ENCODE assay signal across 8 cellular contexts in the genomic region with DNA sequence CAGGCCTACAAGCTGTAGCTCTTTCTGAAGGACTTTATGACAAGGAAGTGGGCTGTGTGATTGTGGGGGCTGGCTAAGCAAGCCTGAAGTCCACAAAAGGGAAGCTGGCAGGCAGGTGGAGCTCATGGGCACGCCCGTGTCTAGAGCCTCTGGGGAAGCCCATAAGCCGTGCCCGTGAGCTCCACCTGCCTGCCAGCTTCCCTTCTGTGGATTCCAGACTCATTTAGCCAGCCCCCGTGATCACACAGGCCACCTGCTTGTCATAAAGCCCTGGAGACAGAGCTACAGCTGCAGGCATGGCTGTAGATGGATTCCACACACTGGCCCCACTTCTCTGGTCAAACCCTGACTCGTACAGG. TPM values are rescaled to one million over a fixed set of nuclear protein-coding genes. Genes with fewer than 3 reads are reported as not detected.
DNase-seq lines count a peak whose midpoint lies in the region; ATAC-seq and TF ChIP-seq lines count a peak whose summit lies in the region.

No MANE protein-coding gene starts in this region.

- no peak overlapping the region for H3K4me3 ChIP-seq in hepatocyte

- no peak for TF ChIP-seq CTCF in hepatocyte (IDR thresholded peaks at IDR 0.05; ENCODE audit: poor library complexity)

- no peaks in the 10 kb centered on the region for H3K9me3 ChIP-seq in hepatocyte (ENCODE audit: low read depth)

- H3K27ac ChIP-seq in hepatocyte, result no peak overlapping the region

- H3K9me2 ChIP-seq in hepatocyte (replicated peaks; ENCODE audit: insufficient read depth), result no peaks in the 10 kb centered on the region

- no peaks in the 10 kb centered on the region for H4K20me1 ChIP-seq in hepatocyte (ENCODE audit: insufficient read depth, poor library complexity, severe bottlenecking)

- no peaks in the 10 kb centered on the region for H3K36me3 ChIP-seq in hepatocyte (replicated peaks; ENCODE audit: insufficient read depth, low read depth)

- H2AFZ ChIP-seq in hepatocyte, result no peak overlapping the region

- DNase-seq in NCI-H510A (lab: John Stamatoyannopoulos, UW) (peak; percentile 64), hepatocyte (ENCODE audit: low spot score) (peak; percentile 44)
- peak; percentile 76 for DNase-seq in activated CD8-positive, alpha-beta memory T cell treated with anti-CD3 and anti-CD28 coated beads, Interleukin-2, amount 50 U/mL, for 48 hours
- DNase-seq in stimulated activated CD8-positive, alpha-beta memory T cell treated with anti-CD3 and anti-CD28 coated beads, Interleukin-4, amount 100 ng/mL, for 48 hours, result peak; percentile 67

- H3K27me3 ChIP-seq in hepatocyte, result no peaks in the 10 kb centered on the region

- WGBS in hepatocyte (ENCODE audit: low lambda C conversion rate, missing lambda C conversion rate), result 52% methylated on average over 6 of the region's 6 CpGs

- peak; percentile 65 for ATAC-seq in GM21423 (IDR thresholded peaks at IDR 0.05; ENCODE audit: unreplicated experiment)
- no peak for ATAC-seq in GM18873 (IDR thresholded peaks at IDR 0.05; ENCODE audit: low FRiP score, unreplicated experiment)
- no peak for ATAC-seq in GM18858 (IDR thresholded peaks at IDR 0.05; ENCODE audit: unreplicated experiment)
- no peak for ATAC-seq in HG02798 (IDR thresholded peaks at IDR 0.05; ENCODE audit: poor library complexity, unreplicated experiment)

- peaks cover 6% of the 10 kb centered on the region for H3K4me1 ChIP-seq in hepatocyte (ENCODE audit: insufficient read depth)

- H3K4me2 ChIP-seq in hepatocyte, result no peak overlapping the region

- no peaks in the 10 kb centered on the region for H3K79me2 ChIP-seq in hepatocyte

RNA-seq across cellular contexts. Expression of a gene that starts 15.2 kb away (rescaled TPM):
- total RNA-seq in hepatocyte, result 0.23 and 0.76 TPM in 2 replicates
- 0.11 and 0.50 TPM in 2 replicates for polyA plus RNA-seq in hepatocyte

RNA-seq across cellular contexts. Expression of a gene that starts 22.5 kb away (rescaled TPM):
- 0.17 and 1.3 TPM in 2 replicates for total RNA-seq in hepatocyte
- 0.35 and 1.0 TPM in 2 replicates for polyA plus RNA-seq in hepatocyte

RNA-seq across cellular contexts. Expression of a gene that starts 44.2 kb away (rescaled TPM):
- not detected in 2 replicates for total RNA-seq in hepatocyte
- not detected in 2 replicates for polyA plus RNA-seq in hepatocyte
